In genomic region chr4:3291411-3291968, GRCh38 we compare ENCODE assay signal across 8 cellular contexts. TPM values are rescaled to one million over a fixed set of nuclear protein-coding genes. Genes with fewer than 3 reads are reported as not detected.
DNase-seq lines count a peak whose midpoint lies in the region; ATAC-seq and TF ChIP-seq lines count a peak whose summit lies in the region.

No MANE protein-coding gene starts in this region.

- peaks cover 0 to 5% (median 0%) of the 10 kb centered on the region in 45 donors for H3K27me3 ChIP-seq in dorsolateral prefrontal cortex
- peaks cover 2 to 5% of the 10 kb centered on the region in 2 donors for H3K27me3 ChIP-seq in mucosa of rectum (ENCODE audit: control insufficient read depth in 2 of 2, insufficient read depth in 2 of 2, low read length in 2 of 2)

- H3K9ac ChIP-seq in mucosa of rectum (ENCODE audit: low read depth in 1 of 2, low read length in 2 of 2) = peak overlapping the region; percentile 80 to 86

- H3K36me3 ChIP-seq in mucosa of rectum (ENCODE audit: control insufficient read depth in 2 of 2, insufficient read depth in 2 of 2, low read length in 2 of 2) = no peaks in the 10 kb centered on the region

- intact Hi-C loops in dorsolateral prefrontal cortex (cut with DNase I) = loop anchor here (2.0 to 10.0 kb wide), 2 partner anchors 53 to 239 kb away; no protein-coding TSS in a partner anchor

- H3K9me3 ChIP-seq in mucosa of rectum (ENCODE audit: control insufficient read depth in 2 of 2, low read length in 2 of 2) = no peaks in the 10 kb centered on the region

- DNase-seq in DMS53 treated with DMSO at 0.1 percent for 48 hours (lab: John Stamatoyannopoulos, UW; ENCODE audit: unreplicated experiment) = peak; percentile 92
- DNase-seq in NCI-H2196 (lab: John Stamatoyannopoulos, UW; ENCODE audit: unreplicated experiment) = peak; percentile 68
- peak in 4 of 10 donors; percentile 10 to 73 (median 35) for DNase-seq in dorsolateral prefrontal cortex
- no peak for DNase-seq in NCI-H774 (lab: John Stamatoyannopoulos, UW)
- DNase-seq in A172 (ENCODE audit: low spot score) = no peak

- peaks cover 16 to 23% of the 10 kb centered on the region in 2 donors for H3K4me1 ChIP-seq in mucosa of rectum (ENCODE audit: control insufficient read depth in 2 of 2, insufficient read depth in 2 of 2, low read length in 2 of 2)

- peak overlapping the region; percentile 18 to 98 (median 91) for H3K27ac ChIP-seq in dorsolateral prefrontal cortex
- H3K27ac ChIP-seq in mucosa of rectum (ENCODE audit: low read depth in 2 of 2, low read length in 2 of 2) = peak overlapping the region; percentile 82 to 93

- no peak for ATAC-seq in HG03280 (IDR thresholded peaks at IDR 0.05; ENCODE audit: unreplicated experiment)
- ATAC-seq in HG02981 (IDR thresholded peaks at IDR 0.05; ENCODE audit: unreplicated experiment) = no peak

- H3K4me3 ChIP-seq in dorsolateral prefrontal cortex = peak overlapping the region; percentile 62 to 97 (median 91)
- peak overlapping the region; percentile 79 to 80 for H3K4me3 ChIP-seq in mucosa of rectum (ENCODE audit: low read length in 2 of 2)

- no peak for TF ChIP-seq CTCF in dorsolateral prefrontal cortex (IDR thresholded peaks at IDR 0.05 in 54 of 56, conservative IDR thresholded peaks at IDR 0.05 in 2 of 56; ENCODE audit: low read depth in 1 of 56, partially characterized antibody in 56 of 56)

RNA-seq across cellular contexts. Expression of gene RGS12, which starts 1.3 kb away (rescaled TPM):
- 100 to 1,000 TPM in 5 of 120 experiments, 10 to 100 TPM in 115; 37.5 to 114 (median 72.2) TPM for total RNA-seq in dorsolateral prefrontal cortex
- total RNA-seq in A172 (2014; rRNA removed; shearing (Covaris generic)) = 12.4 and 16.2 TPM in 2 replicates

RNA-seq across cellular contexts. Expression of gene MSANTD1, which starts 42.5 kb away (rescaled TPM):
- 10 to 100 TPM in 16 of 120 experiments, 1 to 10 TPM in 104; 3.0 to 16.7 (median 6.9) TPM for total RNA-seq in dorsolateral prefrontal cortex
- 0.55 TPM in 1 of 2 replicates, not detected in the other for total RNA-seq in A172 (2014; rRNA removed; shearing (Covaris generic))

Comparison
In these comparisons a context has a peak if more than half of its experiments do, and no peak if none do; other contexts are left out.
1. DNase-seq: peak in DMS53 treated with DMSO at 0.1 percent for 48 hours (single experiment) and NCI-H2196 (single experiment); none in NCI-H774 (single experiment) and A172 (single experiment).